16 cellular contexts compared by ENCODE assay signal in genomic region chr7:135862586-135863361, GRCh38.
DNase-seq lines count a peak whose midpoint lies in the region; TF ChIP-seq lines count a peak whose summit lies in the region.
"Had no signal": no experiment of that assay in that cellular context is flagged by ENCODE, and none has a peak within 500 bp of the region (broad histone marks: within the 10 kb centered on the region; RNA-seq: fewer than 3 reads in every experiment).

No MANE protein-coding gene starts in this region.

- no peak for TF ChIP-seq POLR2A in thyroid gland (IDR thresholded peaks at IDR 0.05)

- peak overlapping the region; percentile 6 for H3K27ac ChIP-seq in cardiac muscle cell
- H3K27ac ChIP-seq in right atrium auricular region: no peak overlapping the region
- H3K27ac ChIP-seq in thyroid gland: peak overlapping the region; percentile 84 to 88 (median 84)
- no peak overlapping the region for H3K27ac ChIP-seq in OCI-LY7 (ENCODE audit: low read depth, low read length, poor library complexity, severe bottlenecking)
- H3K27ac ChIP-seq: skin epidermis, VCaP had no signal

- intact Hi-C loops in thyroid gland (cut with DNase I) (no loop called here), OCI-LY7 (cut with micrococcal nuclease; ENCODE audit: unreplicated experiment) (no loop called here)

- H3K9me3 ChIP-seq in cardiac muscle cell (ENCODE audit: low read depth): no peaks in the 10 kb centered on the region
- H3K9me3 ChIP-seq in right atrium auricular region: no peaks in the 10 kb centered on the region
- H3K9me3 ChIP-seq in thyroid gland: no peaks in the 10 kb centered on the region
- H3K9me3 ChIP-seq in OCI-LY7 (ENCODE audit: low read length): no peaks in the 10 kb centered on the region
- H3K9me3 ChIP-seq: HAP-1 had no signal

- H3K27me3 ChIP-seq in cardiac muscle cell (no peaks in the 10 kb centered on the region), right atrium auricular region (no peaks in the 10 kb centered on the region), thyroid gland (no peaks in the 10 kb centered on the region)

- DNase-seq in cardiac muscle cell (ENCODE audit: low read depth in 1 of 2, low spot score in 1 of 2) (peak in 1 of 2 donors; percentile 35), right atrium auricular region (ENCODE audit: low spot score) (no peak), SK-N-DZ (ENCODE audit: low spot score) (peak; percentile 38), left kidney (ENCODE audit: low read depth, low spot score) (peak; percentile 69), thyroid gland (peak; percentile 89 to 90), SKM-1 (lab: John Stamatoyannopoulos, UW; ENCODE audit: unreplicated experiment) (no peak), OCI-LY7 (ENCODE audit: low spot score) (no peak), GM10266 (ENCODE audit: extremely low spot score) (no peak)
- DNase-seq: activated CD8-positive, alpha-beta T cell treated with anti-CD3 and anti-CD28 coated beads, Interleukin-2, amount 10 ng/mL, durations not matched to agents 7 days and 5 days; activated naive CD8-positive, alpha-beta T cell treated with anti-CD3 and anti-CD28 coated beads, Interleukin-2, amount 10 ng/mL, durations not matched to agents 7 days and 5 days; cerebellar nuclear complex; NCI-H446 treated with DMSO at 0.1 percent for 48 hours; nucleus accumbens had no signal

- 25 to 28% methylated on average over 7 to 8 of the region's 8 CpGs for WGBS in thyroid gland, 2 donors

- no TSS peak for BruUV-seq in OCI-LY7 (replicated peaks; lab: Mats Ljungman, UMichigan)

- H4K20me1 ChIP-seq in OCI-LY7 (ENCODE audit: insufficient read depth, low read length): no peaks in the 10 kb centered on the region

- H3K4me3 ChIP-seq in cardiac muscle cell (no peak overlapping the region), right atrium auricular region (no peak overlapping the region), thyroid gland (replicated peaks in 1 of 3) (no peak overlapping the region), OCI-LY7 (ENCODE audit: low read depth, low read length, poor library complexity, severe bottlenecking) (no peak overlapping the region)
- H3K4me3 ChIP-seq: HAP-1, skin epidermis had no signal

- H3K4me1 ChIP-seq in cardiac muscle cell (ENCODE audit: low read depth) (peaks cover 9% of the 10 kb centered on the region), right atrium auricular region (no peaks in the 10 kb centered on the region), thyroid gland (peaks cover 18 to 29% of the 10 kb centered on the region in 2 donors), OCI-LY7 (ENCODE audit: insufficient read depth, low read length, poor library complexity, severe bottlenecking) (no peaks in the 10 kb centered on the region)
- H3K4me1 ChIP-seq: HAP-1 had no signal

- H3K9me2 ChIP-seq in OCI-LY7 (ENCODE audit: insufficient read depth, low read length): no peaks in the 10 kb centered on the region

- H3K36me3 ChIP-seq in cardiac muscle cell (no peaks in the 10 kb centered on the region), right atrium auricular region (no peaks in the 10 kb centered on the region), thyroid gland (no peaks in the 10 kb centered on the region), OCI-LY7 (ENCODE audit: insufficient read depth, low read length) (no peaks in the 10 kb centered on the region)
- H3K36me3 ChIP-seq: HAP-1 had no signal

- POLR2A ChIA-PET in OCI-LY7 (lab: Charles Lee): no interaction called here

- CTCF ChIA-PET in OCI-LY7 (lab: Charles Lee; ENCODE audit: unreplicated experiment): no interaction called here

- no peak overlapping the region; the same call in 1 of the 2 replicates for H2AFZ ChIP-seq in OCI-LY7 (ENCODE audit: low read length)

- TF ChIP-seq CTCF in cardiac muscle cell (IDR thresholded peaks at IDR 0.05; ENCODE audit: low read depth, low read length): no peak
- no peak for TF ChIP-seq CTCF in right atrium auricular region (IDR thresholded peaks at IDR 0.05)
- TF ChIP-seq CTCF in thyroid gland (IDR thresholded peaks at IDR 0.05): no peak
- TF ChIP-seq CTCF in OCI-LY7 (conservative IDR thresholded peaks at IDR 0.05; ENCODE audit: low read length): no peak
- TF ChIP-seq CTCF in GM10266 (IDR thresholded peaks at IDR 0.05; ENCODE audit: control insufficient read depth, insufficient read depth, low read depth, missing control alignments): no peak

- H3K79me2 ChIP-seq in OCI-LY7 (ENCODE audit: insufficient read depth, low read depth, low read length): no peaks in the 10 kb centered on the region

- H3K4me2 ChIP-seq in OCI-LY7 (ENCODE audit: low read length): no peak overlapping the region

Comparison
In these comparisons a context has a peak if more than half of its experiments do, and no peak if none do; other contexts are left out.
1. H3K27ac ChIP-seq: peak in cardiac muscle cell (single experiment) and thyroid gland (3 of 3); none in right atrium auricular region (0 of 2) and OCI-LY7 (single experiment).
2. DNase-seq: peak in SK-N-DZ (single experiment), left kidney (single experiment) and thyroid gland (2 of 2); none in right atrium auricular region (single experiment), SKM-1 (single experiment), OCI-LY7 (single experiment) and GM10266 (single experiment).